1 cellular context compared by ENCODE assay signal in the genomic region with DNA sequence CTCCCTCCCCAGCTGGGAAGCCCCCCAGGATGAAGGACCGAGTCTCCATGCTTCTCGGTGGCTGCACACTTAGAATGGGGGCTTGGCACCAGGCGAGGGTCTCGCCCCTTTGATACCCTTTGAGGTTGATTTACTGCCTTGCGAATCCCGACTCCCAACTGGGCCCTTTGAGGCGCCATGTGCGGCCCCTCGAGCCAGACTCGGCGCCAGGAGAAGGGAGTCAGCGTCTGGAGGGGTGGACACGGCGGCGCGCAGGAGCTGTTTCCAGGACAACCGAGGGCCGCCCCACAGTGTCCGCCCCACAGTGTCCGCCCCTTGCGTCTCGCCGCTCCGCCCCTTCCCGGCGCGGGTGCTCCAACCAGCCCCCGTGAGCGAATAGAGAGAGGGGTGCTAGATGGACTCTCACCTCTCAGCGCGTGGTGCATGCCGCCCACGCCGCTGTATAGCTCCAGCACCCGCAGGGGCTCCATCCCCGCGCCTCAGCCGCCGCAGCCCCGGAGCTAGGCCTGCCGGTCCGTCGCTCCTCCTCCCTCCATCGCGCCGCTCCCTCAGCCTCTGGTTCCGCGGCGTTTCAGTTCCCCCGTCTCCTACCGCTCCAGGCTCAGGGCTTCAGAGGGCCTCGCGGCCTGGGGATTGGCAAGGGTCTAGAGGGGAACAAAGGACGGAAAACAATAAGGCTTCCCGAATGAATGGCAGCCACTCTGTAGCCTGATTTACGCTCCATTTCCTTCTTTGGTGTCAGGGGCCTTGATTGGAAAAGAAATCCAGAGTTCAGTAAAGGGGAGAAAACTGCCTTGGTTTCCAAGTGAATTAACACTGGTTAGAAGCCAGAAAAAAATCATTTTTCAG.
A peak's percentile ranks its signal among the peaks of the same experiment; 100 is the strongest.
TF ChIP-seq lines count a peak whose summit lies in the region.

A gene with protein sequence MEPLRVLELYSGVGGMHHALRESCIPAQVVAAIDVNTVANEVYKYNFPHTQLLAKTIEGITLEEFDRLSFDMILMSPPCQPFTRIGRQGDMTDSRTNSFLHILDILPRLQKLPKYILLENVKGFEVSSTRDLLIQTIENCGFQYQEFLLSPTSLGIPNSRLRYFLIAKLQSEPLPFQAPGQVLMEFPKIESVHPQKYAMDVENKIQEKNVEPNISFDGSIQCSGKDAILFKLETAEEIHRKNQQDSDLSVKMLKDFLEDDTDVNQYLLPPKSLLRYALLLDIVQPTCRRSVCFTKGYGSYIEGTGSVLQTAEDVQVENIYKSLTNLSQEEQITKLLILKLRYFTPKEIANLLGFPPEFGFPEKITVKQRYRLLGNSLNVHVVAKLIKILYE (minus strand): TSS at position 508 of the 849 bp plus-strand sequence. CDS start 38 bp downstream, at position 470.

TF ChIP-seq in HepG2, 621 proteins besides CTCF, POLR2A, EP300 and RAD21 (continued from another document):
- TF ChIP-seq MAZ (IDR thresholded peaks at IDR 0.05; ENCODE audit: borderline replicate concordance, low read depth, low read length) (peak; percentile 60; the same call in 1 of the 2 replicates), MAZ (CRISPR knock-in tag; IDR thresholded peaks at IDR 0.05; ENCODE audit: low read depth) (peak; percentile 88), SP4 (CRISPR knock-in tag; IDR thresholded peaks at IDR 0.05) (peak; percentile 90; the same call in 1 of the 2 replicates), MIER2 (CRISPR knock-in tag; IDR thresholded peaks at IDR 0.05) (peak; percentile 74; the same call in 1 of the 2 replicates), ARNT2 (CRISPR knock-in tag; IDR thresholded peaks at IDR 0.05; ENCODE audit: low read depth) (peak; percentile 94), HNRNPL (IDR thresholded peaks at IDR 0.05; ENCODE audit: low read depth, low read length) (no peak), TCF12 (IDR thresholded peaks at IDR 0.05) (no peak), TCF12 (CRISPR knock-in tag; IDR thresholded peaks at IDR 0.05) (peak; percentile 80; the same call in 1 of the 2 replicates), SOX13 (IDR thresholded peaks at IDR 0.05) (no peak; the same call in 1 of the 2 replicates), SOX13 (CRISPR knock-in tag; conservative IDR thresholded peaks at IDR 0.05 in 1 of 2, IDR thresholded peaks at IDR 0.05 in 1 of 2) (peak in 1 of 2 experiments; percentile 66; a peak in 2 of 4 replicates), NFYB (CRISPR knock-in tag; IDR thresholded peaks at IDR 0.05) (peak; percentile 41), ZBTB7A (CRISPR knock-in tag; IDR thresholded peaks at IDR 0.05) (peak; percentile 90), ZNF792 (CRISPR knock-in tag; IDR thresholded peaks at IDR 0.05) (peak; percentile 78), ZNF441 (CRISPR knock-in tag; IDR thresholded peaks at IDR 0.05; ENCODE audit: borderline replicate concordance) (peak; percentile 68; the same call in 1 of the 2 replicates), KDM5B (CRISPR knock-in tag; IDR thresholded peaks at IDR 0.05; ENCODE audit: borderline replicate concordance) (peak; percentile 94), FOSL2 (CRISPR knock-in tag; IDR thresholded peaks at IDR 0.05) (peak; percentile 66), YEATS2 (CRISPR knock-in tag; IDR thresholded peaks at IDR 0.05; ENCODE audit: borderline replicate concordance) (peak; percentile 97), JUNB (CRISPR knock-in tag; IDR thresholded peaks at IDR 0.05; ENCODE audit: borderline replicate concordance) (no peak)
- TF ChIP-seq, protein P1, sequence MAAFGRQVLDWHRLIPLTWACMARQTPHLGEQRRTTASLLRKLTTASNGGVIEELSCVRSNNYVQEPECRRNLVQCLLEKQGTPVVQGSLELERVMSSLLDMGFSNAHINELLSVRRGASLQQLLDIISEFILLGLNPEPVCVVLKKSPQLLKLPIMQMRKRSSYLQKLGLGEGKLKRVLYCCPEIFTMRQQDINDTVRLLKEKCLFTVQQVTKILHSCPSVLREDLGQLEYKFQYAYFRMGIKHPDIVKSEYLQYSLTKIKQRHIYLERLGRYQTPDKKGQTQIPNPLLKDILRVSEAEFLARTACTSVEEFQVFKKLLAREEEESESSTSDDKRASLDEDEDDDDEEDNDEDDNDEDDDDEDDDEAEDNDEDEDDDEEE (CRISPR knock-in tag; IDR thresholded peaks at IDR 0.05): peak; percentile 87
- TF ChIP-seq, protein P2, sequence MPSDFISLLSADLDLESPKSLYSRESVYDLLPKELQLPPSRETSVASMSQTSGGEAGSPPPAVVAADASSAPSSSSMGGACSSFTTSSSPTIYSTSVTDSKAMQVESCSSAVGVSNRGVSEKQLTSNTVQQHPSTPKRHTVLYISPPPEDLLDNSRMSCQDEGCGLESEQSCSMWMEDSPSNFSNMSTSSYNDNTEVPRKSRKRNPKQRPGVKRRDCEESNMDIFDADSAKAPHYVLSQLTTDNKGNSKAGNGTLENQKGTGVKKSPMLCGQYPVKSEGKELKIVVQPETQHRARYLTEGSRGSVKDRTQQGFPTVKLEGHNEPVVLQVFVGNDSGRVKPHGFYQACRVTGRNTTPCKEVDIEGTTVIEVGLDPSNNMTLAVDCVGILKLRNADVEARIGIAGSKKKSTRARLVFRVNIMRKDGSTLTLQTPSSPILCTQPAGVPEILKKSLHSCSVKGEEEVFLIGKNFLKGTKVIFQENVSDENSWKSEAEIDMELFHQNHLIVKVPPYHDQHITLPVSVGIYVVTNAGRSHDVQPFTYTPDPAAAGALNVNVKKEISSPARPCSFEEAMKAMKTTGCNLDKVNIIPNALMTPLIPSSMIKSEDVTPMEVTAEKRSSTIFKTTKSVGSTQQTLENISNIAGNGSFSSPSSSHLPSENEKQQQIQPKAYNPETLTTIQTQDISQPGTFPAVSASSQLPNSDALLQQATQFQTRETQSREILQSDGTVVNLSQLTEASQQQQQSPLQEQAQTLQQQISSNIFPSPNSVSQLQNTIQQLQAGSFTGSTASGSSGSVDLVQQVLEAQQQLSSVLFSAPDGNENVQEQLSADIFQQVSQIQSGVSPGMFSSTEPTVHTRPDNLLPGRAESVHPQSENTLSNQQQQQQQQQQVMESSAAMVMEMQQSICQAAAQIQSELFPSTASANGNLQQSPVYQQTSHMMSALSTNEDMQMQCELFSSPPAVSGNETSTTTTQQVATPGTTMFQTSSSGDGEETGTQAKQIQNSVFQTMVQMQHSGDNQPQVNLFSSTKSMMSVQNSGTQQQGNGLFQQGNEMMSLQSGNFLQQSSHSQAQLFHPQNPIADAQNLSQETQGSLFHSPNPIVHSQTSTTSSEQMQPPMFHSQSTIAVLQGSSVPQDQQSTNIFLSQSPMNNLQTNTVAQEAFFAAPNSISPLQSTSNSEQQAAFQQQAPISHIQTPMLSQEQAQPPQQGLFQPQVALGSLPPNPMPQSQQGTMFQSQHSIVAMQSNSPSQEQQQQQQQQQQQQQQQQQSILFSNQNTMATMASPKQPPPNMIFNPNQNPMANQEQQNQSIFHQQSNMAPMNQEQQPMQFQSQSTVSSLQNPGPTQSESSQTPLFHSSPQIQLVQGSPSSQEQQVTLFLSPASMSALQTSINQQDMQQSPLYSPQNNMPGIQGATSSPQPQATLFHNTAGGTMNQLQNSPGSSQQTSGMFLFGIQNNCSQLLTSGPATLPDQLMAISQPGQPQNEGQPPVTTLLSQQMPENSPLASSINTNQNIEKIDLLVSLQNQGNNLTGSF (CRISPR knock-in tag; IDR thresholded peaks at IDR 0.05): 0 out of 2 replicates have a peak, but pooled peaks have one; percentile 7
- TF ChIP-seq, protein P3, sequence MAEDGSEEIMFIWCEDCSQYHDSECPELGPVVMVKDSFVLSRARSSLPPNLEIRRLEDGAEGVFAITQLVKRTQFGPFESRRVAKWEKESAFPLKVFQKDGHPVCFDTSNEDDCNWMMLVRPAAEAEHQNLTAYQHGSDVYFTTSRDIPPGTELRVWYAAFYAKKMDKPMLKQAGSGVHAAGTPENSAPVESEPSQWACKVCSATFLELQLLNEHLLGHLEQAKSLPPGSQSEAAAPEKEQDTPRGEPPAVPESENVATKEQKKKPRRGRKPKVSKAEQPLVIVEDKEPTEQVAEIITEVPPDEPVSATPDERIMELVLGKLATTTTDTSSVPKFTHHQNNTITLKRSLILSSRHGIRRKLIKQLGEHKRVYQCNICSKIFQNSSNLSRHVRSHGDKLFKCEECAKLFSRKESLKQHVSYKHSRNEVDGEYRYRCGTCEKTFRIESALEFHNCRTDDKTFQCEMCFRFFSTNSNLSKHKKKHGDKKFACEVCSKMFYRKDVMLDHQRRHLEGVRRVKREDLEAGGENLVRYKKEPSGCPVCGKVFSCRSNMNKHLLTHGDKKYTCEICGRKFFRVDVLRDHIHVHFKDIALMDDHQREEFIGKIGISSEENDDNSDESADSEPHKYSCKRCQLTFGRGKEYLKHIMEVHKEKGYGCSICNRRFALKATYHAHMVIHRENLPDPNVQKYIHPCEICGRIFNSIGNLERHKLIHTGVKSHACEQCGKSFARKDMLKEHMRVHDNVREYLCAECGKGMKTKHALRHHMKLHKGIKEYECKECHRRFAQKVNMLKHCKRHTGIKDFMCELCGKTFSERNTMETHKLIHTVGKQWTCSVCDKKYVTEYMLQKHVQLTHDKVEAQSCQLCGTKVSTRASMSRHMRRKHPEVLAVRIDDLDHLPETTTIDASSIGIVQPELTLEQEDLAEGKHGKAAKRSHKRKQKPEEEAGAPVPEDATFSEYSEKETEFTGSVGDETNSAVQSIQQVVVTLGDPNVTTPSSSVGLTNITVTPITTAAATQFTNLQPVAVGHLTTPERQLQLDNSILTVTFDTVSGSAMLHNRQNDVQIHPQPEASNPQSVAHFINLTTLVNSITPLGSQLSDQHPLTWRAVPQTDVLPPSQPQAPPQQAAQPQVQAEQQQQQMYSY (CRISPR knock-in tag; IDR thresholded peaks at IDR 0.05): 0 out of 2 replicates have a peak, but pooled peaks have one; percentile 46
- TF ChIP-seq, protein P4, sequence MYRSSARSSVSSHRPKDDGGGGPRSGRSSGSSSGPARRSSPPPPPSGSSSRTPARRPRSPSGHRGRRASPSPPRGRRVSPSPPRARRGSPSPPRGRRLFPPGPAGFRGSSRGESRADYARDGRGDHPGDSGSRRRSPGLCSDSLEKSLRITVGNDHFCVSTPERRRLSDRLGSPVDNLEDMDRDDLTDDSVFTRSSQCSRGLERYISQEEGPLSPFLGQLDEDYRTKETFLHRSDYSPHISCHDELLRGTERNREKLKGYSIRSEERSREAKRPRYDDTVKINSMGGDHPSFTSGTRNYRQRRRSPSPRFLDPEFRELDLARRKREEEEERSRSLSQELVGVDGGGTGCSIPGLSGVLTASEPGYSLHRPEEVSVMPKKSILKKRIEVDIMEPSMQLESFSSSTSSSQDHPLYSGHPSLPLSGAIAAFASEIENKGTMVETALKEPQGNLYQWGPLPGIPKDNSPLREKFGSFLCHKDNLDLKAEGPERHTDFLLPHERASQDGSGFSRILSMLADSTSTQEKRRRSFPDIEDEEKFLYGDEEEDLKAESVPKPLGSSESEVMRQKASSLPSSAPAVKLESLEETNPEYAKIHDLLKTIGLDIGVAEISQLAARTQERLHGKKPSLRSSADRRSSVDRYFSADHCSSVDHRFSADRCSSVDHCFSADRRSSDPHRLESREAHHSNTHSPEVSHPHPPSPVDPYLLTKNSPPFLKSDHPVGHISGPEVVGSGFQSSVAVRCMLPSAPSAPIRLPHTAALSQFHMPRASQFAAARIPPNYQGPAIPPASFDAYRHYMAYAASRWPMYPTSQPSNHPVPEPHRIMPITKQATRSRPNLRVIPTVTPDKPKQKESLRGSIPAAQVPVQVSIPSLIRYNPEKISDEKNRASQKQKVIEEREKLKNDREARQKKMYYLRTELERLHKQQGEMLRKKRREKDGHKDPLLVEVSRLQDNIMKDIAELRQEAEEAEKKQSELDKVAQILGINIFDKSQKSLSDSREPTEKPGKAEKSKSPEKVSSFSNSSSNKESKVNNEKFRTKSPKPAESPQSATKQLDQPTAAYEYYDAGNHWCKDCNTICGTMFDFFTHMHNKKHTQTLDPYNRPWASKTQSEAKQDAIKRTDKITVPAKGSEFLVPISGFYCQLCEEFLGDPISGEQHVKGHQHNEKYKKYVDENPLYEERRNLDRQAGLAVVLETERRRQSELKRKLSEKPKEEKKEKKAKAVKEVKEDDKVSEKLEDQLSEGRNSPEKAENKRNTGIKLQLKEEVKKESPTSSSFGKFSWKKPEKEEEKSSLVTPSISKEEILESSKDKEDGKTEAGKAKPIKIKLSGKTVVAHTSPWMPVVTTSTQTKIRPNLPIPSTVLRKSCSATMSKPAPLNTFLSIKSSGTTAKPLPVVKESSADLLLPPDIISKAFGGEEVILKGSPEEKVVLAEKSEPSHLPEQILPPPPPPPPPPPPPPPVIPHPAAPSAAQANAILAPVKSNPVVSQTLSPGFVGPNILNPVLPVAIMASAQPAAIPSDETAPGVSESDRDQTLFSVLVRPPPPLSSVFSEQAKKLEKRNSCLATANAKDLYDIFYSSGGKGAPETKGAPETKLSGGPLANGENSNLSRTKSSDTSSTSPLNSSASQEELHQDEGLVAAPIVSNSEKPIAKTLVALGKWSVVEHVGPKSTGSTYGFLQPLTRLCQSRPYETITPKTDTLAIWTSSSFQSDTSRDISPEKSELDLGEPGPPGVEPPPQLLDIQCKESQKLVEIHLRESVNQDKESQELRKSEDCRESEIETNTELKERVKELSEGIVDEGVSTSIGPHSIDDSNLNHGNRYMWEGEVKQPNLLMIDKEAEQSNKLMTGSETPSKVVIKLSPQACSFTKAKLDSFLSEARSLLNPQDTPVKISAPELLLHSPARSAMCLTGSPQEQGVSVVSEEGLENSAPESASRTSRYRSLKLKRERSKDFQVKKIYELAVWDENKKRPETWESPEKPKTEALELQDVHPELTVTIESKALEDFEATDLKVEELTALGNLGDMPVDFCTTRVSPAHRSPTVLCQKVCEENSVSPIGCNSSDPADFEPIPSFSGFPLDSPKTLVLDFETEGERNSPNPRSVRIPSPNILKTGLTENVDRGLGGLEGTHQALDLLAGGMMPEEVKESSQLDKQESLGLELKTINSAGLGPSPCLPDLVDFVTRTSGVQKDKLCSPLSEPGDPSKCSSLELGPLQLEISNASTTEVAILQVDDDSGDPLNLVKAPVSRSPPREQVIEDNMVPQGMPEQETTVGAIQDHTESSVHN (CRISPR knock-in tag; IDR thresholded peaks at IDR 0.05): no peak
